26 cellular contexts compared by ENCODE assay signal in the genomic region with DNA sequence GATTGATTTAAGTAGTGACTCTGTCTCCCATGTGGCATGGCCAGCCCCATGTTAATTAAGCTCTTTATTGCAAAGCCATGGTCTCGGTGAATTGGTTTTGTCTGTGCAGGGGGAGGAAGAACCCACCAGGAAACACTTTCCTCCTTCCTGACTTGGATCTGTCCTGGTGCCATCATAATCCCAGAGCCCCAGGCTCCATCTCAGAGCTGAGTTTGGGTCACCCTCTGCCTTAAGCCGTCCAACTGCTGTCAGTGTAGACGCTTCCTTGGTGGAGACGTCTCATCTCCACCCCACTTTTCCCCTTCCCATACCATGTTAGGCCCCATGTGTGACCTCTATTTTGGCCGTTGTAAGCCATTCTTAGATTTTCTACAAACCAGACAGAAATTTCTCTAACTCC. TPM values are rescaled to one million over a fixed set of nuclear protein-coding genes. Genes with fewer than 3 reads are reported as not detected.
A peak's percentile ranks its signal among the peaks of the same experiment; 100 is the strongest.
DNase-seq lines count a peak whose midpoint lies in the region; ATAC-seq and TF ChIP-seq lines count a peak whose summit lies in the region.
"Had no signal": no experiment of that assay in that cellular context is flagged by ENCODE, and none has a peak within 500 bp of the region (broad histone marks: within the 10 kb centered on the region; RNA-seq: fewer than 3 reads in every experiment).

No MANE protein-coding gene starts in this region.

- H3K4me3 ChIP-seq in ascending aorta, result no peak overlapping the region
- H3K4me3 ChIP-seq in osteoblast (ENCODE audit: insufficient read depth, low read length), result no peak overlapping the region
- no peak overlapping the region for H3K4me3 ChIP-seq in tibial artery
- H3K4me3 ChIP-seq: mucosa of descending colon, testis had no signal

- H3K27ac ChIP-seq in ascending aorta (peak overlapping the region; percentile 92 to 94), osteoblast (ENCODE audit: low read depth, low read length) (peak overlapping the region; percentile 99), tibial artery (peak overlapping the region; percentile 90 to 97)
- H3K27ac ChIP-seq: 22Rv1, WERI-Rb-1 had no signal

- no peaks in the 10 kb centered on the region for H3K36me3 Mint-ChIP-seq in activated CD4-positive, alpha-beta T cell treated with anti-CD3 and anti-CD28 coated beads, Interleukin-2, amount 10 ng/mL, durations not matched to agents 24 days and 14 days (ENCODE audit: low read depth)
- H3K36me3 Mint-ChIP-seq: activated naive CD4-positive, alpha-beta T cell treated with anti-CD3 and anti-CD28 coated beads, Interleukin-2, amount 10 ng/mL, durations not matched to agents 7 days and 5 days had no signal

- intact Hi-C loops in activated CD4-positive, alpha-beta T cell treated with anti-CD3 and anti-CD28 coated beads, Interleukin-2, amount 10 ng/mL, durations not matched to agents 24 days and 14 days (cut with micrococcal nuclease), result no loop called here
- intact Hi-C loops in ascending aorta (cut with DNase I) (loop anchor here (1.0 kb wide), 1 partner anchor 30 kb away; no protein-coding TSS in a partner anchor), tibial artery (cut with DNase I; ENCODE audit: low total_unique reads) (no loop called here)

- peaks cover 31 to 48% of the 10 kb centered on the region in 2 donors for H3K4me1 ChIP-seq in ascending aorta
- H3K4me1 ChIP-seq in osteoblast (ENCODE audit: insufficient read depth, low read length), result peaks cover 52% of the 10 kb centered on the region
- H3K4me1 ChIP-seq in tibial artery, result peaks cover 0 to 71% (median 44%) of the 10 kb centered on the region in 4 donors

- no peak overlapping the region for H3K4me3 Mint-ChIP-seq in activated CD4-positive, alpha-beta T cell treated with anti-CD3 and anti-CD28 coated beads, Interleukin-2, amount 10 ng/mL, durations not matched to agents 24 days and 14 days
- H3K4me3 Mint-ChIP-seq: activated naive CD4-positive, alpha-beta T cell treated with anti-CD3 and anti-CD28 coated beads, Interleukin-2, amount 10 ng/mL, durations not matched to agents 7 days and 5 days; B cell; H9; T-helper 2 cell treated with Interferon-gamma antibody and Interleukin-4, amounts not matched to agents 5 μg/mL and 100 μg/mL, for 36 hours had no signal

- no peaks in the 10 kb centered on the region for H4K20me1 ChIP-seq in osteoblast (ENCODE audit: insufficient read depth, low read length)

- peaks cover 30% of the 10 kb centered on the region for H3K9me3 Mint-ChIP-seq in activated CD4-positive, alpha-beta T cell treated with anti-CD3 and anti-CD28 coated beads, Interleukin-2, amount 10 ng/mL, durations not matched to agents 24 days and 14 days

- no peak overlapping the region for H2AFZ ChIP-seq in osteoblast (ENCODE audit: low read length)

- ATAC-seq in GM21619 (IDR thresholded peaks at IDR 0.05; ENCODE audit: unreplicated experiment) (no peak), GM19328 (IDR thresholded peaks at IDR 0.05; ENCODE audit: unreplicated experiment) (no peak)
- ATAC-seq: mucosa of descending colon, SK-N-SH treated with all-trans-retinoic acid at 6 μM for 48 hours had no signal

- no peaks in the 10 kb centered on the region for H3K36me3 ChIP-seq in ascending aorta
- no peaks in the 10 kb centered on the region for H3K36me3 ChIP-seq in osteoblast (ENCODE audit: insufficient read depth, low read length)
- no peaks in the 10 kb centered on the region for H3K36me3 ChIP-seq in tibial artery
- H3K36me3 ChIP-seq: WERI-Rb-1 had no signal

- no peak for TF ChIP-seq CTCF in ascending aorta (IDR thresholded peaks at IDR 0.05)
- TF ChIP-seq CTCF in osteoblast (IDR thresholded peaks at IDR 0.05; ENCODE audit: extremely low read depth, low read depth, low read length), result no peak
- no peak for TF ChIP-seq CTCF in tibial artery (IDR thresholded peaks at IDR 0.05)

- peak overlapping the region; percentile 39 for H3K27ac Mint-ChIP-seq in activated CD4-positive, alpha-beta T cell treated with anti-CD3 and anti-CD28 coated beads, Interleukin-2, amount 10 ng/mL, durations not matched to agents 24 days and 14 days
- H3K27ac Mint-ChIP-seq: activated naive CD4-positive, alpha-beta T cell treated with anti-CD3 and anti-CD28 coated beads, Interleukin-2, amount 10 ng/mL, durations not matched to agents 7 days and 5 days; B cell; H9; T-helper 2 cell treated with Interferon-gamma antibody and Interleukin-4, amounts not matched to agents 5 μg/mL and 100 μg/mL, for 36 hours had no signal

- no peak for DNase-seq in activated CD4-positive, alpha-beta T cell treated with anti-CD3 and anti-CD28 coated beads, Interleukin-2, amount 10 ng/mL, durations not matched to agents 24 days and 14 days
- DNase-seq in activated CD4-positive, alpha-beta T cell treated with anti-CD3 and anti-CD28 coated beads, Interleukin-2, amount 50 U/mL, for 4 hours, result no peak
- DNase-seq in ascending aorta (ENCODE audit: low spot score in 2 of 2), result peak in 1 of 2 donors; percentile 34
- DNase-seq in osteoblast (ENCODE audit: insufficient read length, low spot score, missing footprints), result no peak
- DNase-seq in tibial artery, result no peak
- DNase-seq in H4 (ENCODE audit: low spot score), result no peak
- DNase-seq: activated CD4-positive, alpha-beta T cell treated with anti-CD3 and anti-CD28 coated beads, Interleukin-2, amount 50 U/mL, for 48 hours; activated naive CD4-positive, alpha-beta T cell treated with anti-CD3 and anti-CD28 coated beads, Interleukin-2, amount 10 ng/mL, durations not matched to agents 7 days and 5 days; activated T-cell treated with anti-CD3 and anti-CD28 coated beads, Interleukin-2, amount 50 U/mL, for 1 hour; DND-41; effector memory CD4-positive, alpha-beta T cell; H9; Kasumi-1; NCI-H1105; NCI-H2081; NCI-H446 treated with DMSO at 0.1 percent for 48 hours; retina; testis; WERI-Rb-1 had no signal

- H3K27me3 ChIP-seq in ascending aorta (no peaks in the 10 kb centered on the region), osteoblast (ENCODE audit: insufficient read depth, low read length) (no peaks in the 10 kb centered on the region), tibial artery (no peaks in the 10 kb centered on the region)
- H3K27me3 ChIP-seq: testis had no signal

- no peak overlapping the region for H3K4me2 ChIP-seq in osteoblast (ENCODE audit: insufficient read depth, low read length)

- peaks cover 11% of the 10 kb centered on the region for H3K27me3 Mint-ChIP-seq in activated CD4-positive, alpha-beta T cell treated with anti-CD3 and anti-CD28 coated beads, Interleukin-2, amount 10 ng/mL, durations not matched to agents 24 days and 14 days

- H3K79me2 ChIP-seq in osteoblast (ENCODE audit: insufficient read depth, low read length), result no peaks in the 10 kb centered on the region

- H3K4me1 Mint-ChIP-seq in activated CD4-positive, alpha-beta T cell treated with anti-CD3 and anti-CD28 coated beads, Interleukin-2, amount 10 ng/mL, durations not matched to agents 24 days and 14 days, result peaks cover 17% of the 10 kb centered on the region

- H3K9me3 ChIP-seq in ascending aorta, result no peaks in the 10 kb centered on the region
- H3K9me3 ChIP-seq in osteoblast (ENCODE audit: low read depth, low read length), result no peaks in the 10 kb centered on the region
- peaks cover 0 to 5% (median 0%) of the 10 kb centered on the region in 3 donors for H3K9me3 ChIP-seq in tibial artery
- H3K9me3 ChIP-seq: mucosa of descending colon, testis had no signal

RNA-seq across cellular contexts. Expression of a gene that starts 36.0 kb away (rescaled TPM):
- total RNA-seq in activated CD4-positive, alpha-beta T cell treated with anti-CD3 and anti-CD28 coated beads, Interleukin-2, amount 10 ng/mL, durations not matched to agents 24 days and 14 days, result 2.0 and 2.3 TPM in 2 replicates
- total RNA-seq in ascending aorta (1,704 TPM), osteoblast (1,184 and 1,265 TPM in 2 replicates)
- total RNA-seq in H4 (2014; rRNA removed; shearing (Covaris generic)), result 38.5 and 53.6 TPM in 2 replicates

Comparison
In these comparisons a context has a peak if more than half of its experiments do, and no peak if none do; other contexts are left out.
1. RNA of a gene that starts 36.0 kb away (total RNA-seq): 1,704 TPM in ascending aorta (single experiment) and 1,184 to 1,265 TPM in osteoblast; 38.5 to 53.6 TPM in H4 and 2.0 to 2.3 TPM in activated CD4-positive, alpha-beta T cell treated with anti-CD3 and anti-CD28 coated beads, Interleukin-2, amount 10 ng/mL, durations not matched to agents 24 days and 14 days; every median in the first group is over 10 times any median in the second.
2. Peak in every context shown above with its lines, with median percentiles within 50 percentile points of each other: H3K27ac ChIP-seq.